In genomic region chr15:83204697-83205096, GRCh38 we compare ENCODE assay signal across 21 cellular contexts. TPM values are rescaled to one million over a fixed set of nuclear protein-coding genes. Genes with fewer than 3 reads are reported as not detected.
DNase-seq lines count a peak whose midpoint lies in the region; ATAC-seq and TF ChIP-seq lines count a peak whose summit lies in the region.
"Had no signal": no experiment of that assay in that cellular context is flagged by ENCODE, and none has a peak within 500 bp of the region (broad histone marks: within the 10 kb centered on the region; RNA-seq: fewer than 3 reads in every experiment).

No MANE protein-coding gene starts in this region.

- no peak overlapping the region for H3K4ac ChIP-seq in H9 (ENCODE audit: low read depth, low read length)

- H2AK5ac ChIP-seq in H9 (ENCODE audit: insufficient read length, low read length) = no peak overlapping the region

- H3K23ac ChIP-seq in H9 (ENCODE audit: insufficient read length, low read depth, low read length) = no peak overlapping the region

- H3K36me3 ChIP-seq in hepatocyte (replicated peaks; ENCODE audit: insufficient read depth, low read depth) (no peaks in the 10 kb centered on the region), SJCRH30 (0 out of 2 replicates have a peak, but pooled peaks cover 2% of the 10 kb centered on the region)
- H3K36me3 ChIP-seq: breast epithelium had no signal

- H3K27ac ChIP-seq in H9 (ENCODE audit: insufficient read length, low read depth, low read length) (no peak overlapping the region), hepatocyte (no peak overlapping the region), SJCRH30 (no peak overlapping the region)
- H3K27ac ChIP-seq: breast epithelium, GM23248, HL-60 had no signal

- peaks cover 27% of the 10 kb centered on the region; the same call in 1 of the 2 replicates for H3K79me2 ChIP-seq in H9 (ENCODE audit: insufficient read depth, low read length)
- H3K79me2 ChIP-seq in hepatocyte = peaks cover 71% of the 10 kb centered on the region

- H2BK120ac ChIP-seq in H9 (ENCODE audit: low read depth, low read length, poor library complexity, severe bottlenecking) = no peak overlapping the region

- H3K9me3 ChIP-seq in H9 (ENCODE audit: control insufficient read depth, low read depth, low read length) (no peaks in the 10 kb centered on the region), hepatocyte (ENCODE audit: low read depth) (no peaks in the 10 kb centered on the region), SJCRH30 (replicated peaks) (no peaks in the 10 kb centered on the region)
- H3K9me3 ChIP-seq: breast epithelium, mucosa of descending colon had no signal

- H3K9ac ChIP-seq in H9 (ENCODE audit: extremely low read depth, insufficient read length, low read length) = no peak overlapping the region
- H3K9ac ChIP-seq: GM23248 had no signal

- peaks cover 3% of the 10 kb centered on the region in 2 experiments; a peak in 2 of 5 replicates for H3K9me3 Mint-ChIP-seq in H9
- no peaks in the 10 kb centered on the region for H3K9me3 Mint-ChIP-seq in WTC11
- H3K9me3 Mint-ChIP-seq: CD4-positive, CD25-positive, alpha-beta regulatory T cell; stimulated activated naive B cell treated with anti-CD40 and anti-IgM and Interleukin-4, amounts not matched to agents 10 μg/mL and 1 μg/mL and 100 μg/mL, for 72 hours had no signal

- CTCF ChIA-PET in WTC11 (lab: Charles Lee) = interaction anchor here (1.2 to 1.6 kb wide), 3 partner anchors 232 to 361 kb away, joined by 4 to 6 read pairs (median 5); partner anchors contain the start of gene SH3GL3

- H4K20me1 ChIP-seq in H9 (ENCODE audit: control insufficient read depth, insufficient read depth, insufficient read length) = no peaks in the 10 kb centered on the region
- H4K20me1 ChIP-seq in hepatocyte (ENCODE audit: insufficient read depth, poor library complexity, severe bottlenecking) = peaks cover 15% of the 10 kb centered on the region

- peaks cover 4% of the 10 kb centered on the region for H3K23me2 ChIP-seq in H9 (ENCODE audit: insufficient read length, low read depth, low read length, poor library complexity, severe bottlenecking)

- ATAC-seq in WTC11 = peak; percentile 25
- ATAC-seq: foreskin keratinocyte; mucosa of descending colon; stimulated activated naive B cell treated with anti-CD40 and anti-IgM and Interleukin-4, amounts not matched to agents 10 μg/mL and 1 μg/mL and 100 μg/mL, for 72 hours had no signal

- DNase-seq in H9 = no peak
- no peak for DNase-seq in WTC11 (ENCODE audit: low spot score)
- DNase-seq in hepatocyte (ENCODE audit: low spot score) = no peak
- DNase-seq in renal cortical epithelial cell (ENCODE audit: low read depth) = peak; percentile 19
- no peak for DNase-seq in SJCRH30
- no peak for DNase-seq in activated CD4-positive, CD25-positive, alpha-beta regulatory T cell treated with anti-CD3 and anti-CD28 coated beads, Interleukin-2, amount 50 U/mL, for 72 hours
- DNase-seq in HuH-7.5 (ENCODE audit: low spot score) = no peak
- no peak for DNase-seq in activated CD4-positive, alpha-beta T cell treated with anti-CD3 and anti-CD28 coated beads for 48 hours
- DNase-seq: activated naive CD4-positive, alpha-beta T cell treated with Interleukin-2 at 50 U/mL for 16 hours; CD4-positive, CD25-positive, alpha-beta regulatory T cell; effector memory CD4-positive, alpha-beta T cell; foreskin keratinocyte; GF-D8; GM23248; mucosa of descending colon; NCI-H2029 treated with DMSO at 0.1 percent for 48 hours; NCI-H774; SHP77 treated with DMSO at 0.1 percent for 48 hours; stimulated activated naive B cell treated with anti-CD40 and anti-IgM and Interleukin-4, amounts not matched to agents 10 μg/mL and 1 μg/mL and 100 μg/mL, for 72 hours had no signal

- H3K27me3 ChIP-seq in H9 (ENCODE audit: insufficient read depth, low read length) (no peaks in the 10 kb centered on the region), hepatocyte (no peaks in the 10 kb centered on the region), SJCRH30 (no peaks in the 10 kb centered on the region)
- H3K27me3 ChIP-seq: breast epithelium, foreskin keratinocyte had no signal

- H3K9me2 ChIP-seq in hepatocyte (replicated peaks; ENCODE audit: insufficient read depth) = no peaks in the 10 kb centered on the region

- POLR2A ChIA-PET in WTC11 (lab: Charles Lee) = interaction anchor here (0.9 kb wide), 1 partner anchor 96 kb away, joined by 3 read pairs; no protein-coding TSS in a partner anchor

- WGBS in H9 (ENCODE audit: extremely low coverage, insufficient read length, low lambda C conversion rate) = no CpG with 5 or more reads among the region's 3 CpGs
- WGBS in hepatocyte (ENCODE audit: low lambda C conversion rate, missing lambda C conversion rate) = 71% methylated on average over 3 of the region's 3 CpGs

- H3K56ac ChIP-seq in H9 (ENCODE audit: insufficient read length, low read depth, low read length) = no peak overlapping the region

- H2BK12ac ChIP-seq in H9 (ENCODE audit: insufficient read length, low read depth, low read length) = no peak overlapping the region

- H3K4me2 ChIP-seq in H9 (ENCODE audit: insufficient read depth, insufficient read length, low read length) = no peak overlapping the region
- peak overlapping the region; percentile 81 for H3K4me2 ChIP-seq in hepatocyte

- H4K91ac ChIP-seq in H9 (ENCODE audit: insufficient read length, low read depth, low read length) = no peak overlapping the region

- no peak for TF ChIP-seq CTCF in H9 (conservative IDR thresholded peaks at IDR 0.05)
- TF ChIP-seq CTCF in WTC11 (IDR thresholded peaks at IDR 0.05) = no peak
- no peak for TF ChIP-seq CTCF in hepatocyte (IDR thresholded peaks at IDR 0.05; ENCODE audit: poor library complexity)

- peaks cover 0 to 6% (median 3%) of the 10 kb centered on the region in 3 experiments; a peak in 5 of 7 replicates for H3K36me3 Mint-ChIP-seq in H9 (ENCODE audit: insufficient read depth in 1 of 3, low read depth in 3 of 3)
- peaks cover 2% of the 10 kb centered on the region; the same call in 1 of the 2 replicates for H3K36me3 Mint-ChIP-seq in WTC11
- H3K36me3 Mint-ChIP-seq: CD4-positive, CD25-positive, alpha-beta regulatory T cell had no signal

- H3K4me1 Mint-ChIP-seq in H9 (peaks cover 37% of the 10 kb centered on the region in 2 experiments), WTC11 (peaks cover 38% of the 10 kb centered on the region)

- H3K4me1 ChIP-seq in H9 (ENCODE audit: insufficient read depth, low read length) = peaks cover 2% of the 10 kb centered on the region; the same call in 1 of the 2 replicates
- H3K4me1 ChIP-seq in hepatocyte (ENCODE audit: insufficient read depth) = peaks cover 12% of the 10 kb centered on the region
- H3K4me1 ChIP-seq in SJCRH30 = 0 out of 2 replicates have a peak, but pooled peaks cover 8% of the 10 kb centered on the region

- H3K4me3 Mint-ChIP-seq in H9 (peak overlapping the region; percentile 39 to 60), WTC11 (peak overlapping the region; percentile 95)
- H3K4me3 Mint-ChIP-seq: stimulated activated naive B cell treated with anti-CD40 and anti-IgM and Interleukin-4, amounts not matched to agents 10 μg/mL and 1 μg/mL and 100 μg/mL, for 72 hours had no signal

- H3K27ac Mint-ChIP-seq in H9 = peak overlapping the region in 2 of 3 experiments; percentile 27 to 44; a peak in 3 of 7 replicates
- peak overlapping the region; percentile 48; the same call in 1 of the 2 replicates for H3K27ac Mint-ChIP-seq in WTC11
- H3K27ac Mint-ChIP-seq: CD4-positive, CD25-positive, alpha-beta regulatory T cell; stimulated activated naive B cell treated with anti-CD40 and anti-IgM and Interleukin-4, amounts not matched to agents 10 μg/mL and 1 μg/mL and 100 μg/mL, for 72 hours had no signal

- H3K18ac ChIP-seq in H9 (ENCODE audit: insufficient read length, low read depth, low read length) = no peak overlapping the region

- H3T11ph ChIP-seq in H9 (ENCODE audit: low read length) = no peak overlapping the region

- H4K8ac ChIP-seq in H9 (replicated peaks; ENCODE audit: insufficient read length, low read depth, low read length) = no peak overlapping the region

- H4K5ac ChIP-seq in H9 (ENCODE audit: insufficient read length, low read depth, low read length) = no peak overlapping the region

- H2BK5ac ChIP-seq in H9 (ENCODE audit: insufficient read length, low read length) = no peak overlapping the region

- no peak overlapping the region for H3K14ac ChIP-seq in H9 (ENCODE audit: insufficient read depth, low read length)

- H2BK20ac ChIP-seq in H9 (ENCODE audit: low read depth, low read length, poor library complexity, severe bottlenecking) = no peak overlapping the region

- H3K79me1 ChIP-seq in H9 (ENCODE audit: insufficient read depth, low read depth, low read length, poor library complexity, severe bottlenecking) = no peaks in the 10 kb centered on the region

- H3K4me3 ChIP-seq in hepatocyte (no peak overlapping the region), SJCRH30 (no peak overlapping the region)
- H3K4me3 ChIP-seq: breast epithelium, mucosa of descending colon had no signal

- H2BK15ac ChIP-seq in H9 (ENCODE audit: low read depth, low read length) = no peak overlapping the region

- H2AFZ ChIP-seq in H9 (ENCODE audit: low read length) (no peak overlapping the region), hepatocyte (no peak overlapping the region)
- H2AFZ ChIP-seq: GM23248 had no signal

- no peaks in the 10 kb centered on the region for H3K27me3 Mint-ChIP-seq in H9 (ENCODE audit: low read depth)
- H3K27me3 Mint-ChIP-seq in WTC11 (ENCODE audit: low read depth) = no peaks in the 10 kb centered on the region

TF ChIP-seq in WTC11, 78 proteins besides CTCF, POLR2A, EP300 and RAD21 (continues in another document):
- no peak for TF ChIP-seq ATF6 (CRISPR knock-in tag; IDR thresholded peaks at IDR 0.05)

RNA-seq across cellular contexts. Expression of gene HDGFL3, which starts 2.9 kb away (rescaled TPM):
- total RNA-seq in H9 (2021) = 120 and 122 TPM in 2 replicates
- total RNA-seq in WTC11 (2021) = 117 to 126 TPM (median 124 TPM) in 3 replicates
- 35.7 and 50.6 TPM in 2 replicates for total RNA-seq in hepatocyte
- polyA plus RNA-seq in hepatocyte = 26.6 and 31.3 TPM in 2 replicates
- total RNA-seq in renal cortical epithelial cell = 46.4 and 61.2 TPM in 2 replicates
- total RNA-seq in SJCRH30 (2014; rRNA removed; shearing (Covaris generic)) = 71.6 and 75.2 TPM in 2 replicates
